ENCODE assay signal across 29 cellular contexts in genomic region chr4:10981611-10982010, GRCh38.
"Had no signal": no experiment of that assay in that cellular context is flagged by ENCODE, and none has a peak within 500 bp of the region (broad histone marks: within the 10 kb centered on the region; RNA-seq: fewer than 3 reads in every experiment).

No MANE protein-coding gene starts in this region.

- H3K36me3 Mint-ChIP-seq: memory B cell; mesothelial cell of epicardium; natural killer cell treated with Interleukin-12 subunit alpha and Interleukin-12 subunit beta and Interleukin-15 and Interleukin-18, amount 100 ng/mL, for 72 hours had no signal

- H3K4me3 ChIP-seq: esophagus squamous epithelium, lung, mucosa of descending colon, prostate gland, right atrium auricular region, smooth muscle cell, thyroid gland, upper lobe of left lung had no signal

- H3K27ac ChIP-seq: esophagus squamous epithelium, neutrophil, parathyroid adenoma, prostate gland, right atrium auricular region, thyroid gland, upper lobe of left lung had no signal

- H3K4me2 ChIP-seq: smooth muscle cell had no signal

- H3K79me2 ChIP-seq: parathyroid adenoma had no signal

- H3K9ac ChIP-seq: parathyroid adenoma had no signal

- H3K27me3 Mint-ChIP-seq: effector memory CD8-positive, alpha-beta T cell; memory B cell; naive B cell; stimulated activated naive CD8-positive, alpha-beta T cell treated with anti-CD3 and anti-CD28 coated beads, Interleukin-15, amount 100 ng/mL, for 72 hours had no signal

- FAIRE-seq: endothelial cell of umbilical vein, kidney, urothelium cell line had no signal

- H3K9me3 Mint-ChIP-seq: memory B cell; mesothelial cell of epicardium; natural killer cell treated with Interleukin-12 subunit alpha and Interleukin-12 subunit beta and Interleukin-15 and Interleukin-18, amount 100 ng/mL, for 72 hours; neural crest cell; stimulated activated naive CD8-positive, alpha-beta T cell treated with anti-CD3 and anti-CD28 coated beads, Interleukin-15, amount 100 ng/mL, for 72 hours had no signal

- H3K36me3 ChIP-seq: esophagus squamous epithelium, neutrophil, prostate gland, right atrium auricular region, thyroid gland, upper lobe of left lung had no signal

- H3K27ac Mint-ChIP-seq: effector memory CD8-positive, alpha-beta T cell; memory B cell; mesothelial cell of epicardium; natural killer cell treated with Interleukin-12 subunit alpha and Interleukin-12 subunit beta and Interleukin-15 and Interleukin-18, amount 100 ng/mL, for 72 hours; stimulated activated naive CD8-positive, alpha-beta T cell treated with anti-CD3 and anti-CD28 coated beads, Interleukin-15, amount 100 ng/mL, for 72 hours had no signal

- H3K9me3 ChIP-seq: esophagus squamous epithelium, mucosa of descending colon, neutrophil, prostate gland, right atrium auricular region, thyroid gland, upper lobe of left lung had no signal

- H3K4me3 Mint-ChIP-seq: effector memory CD8-positive, alpha-beta T cell; mesothelial cell of epicardium; natural killer cell treated with Interleukin-12 subunit alpha and Interleukin-12 subunit beta and Interleukin-15 and Interleukin-18, amount 100 ng/mL, for 72 hours; neural crest cell; stimulated activated naive CD8-positive, alpha-beta T cell treated with anti-CD3 and anti-CD28 coated beads, Interleukin-15, amount 100 ng/mL, for 72 hours had no signal

- H3K4me1 ChIP-seq: parathyroid adenoma, prostate gland, right atrium auricular region, thyroid gland, upper lobe of left lung had no signal

- DNase-seq: cerebellar nuclear complex; cortex of kidney; effector memory CD8-positive, alpha-beta T cell; erythroblast; esophagus squamous epithelium; foreskin melanocyte; kidney; mucosa of descending colon; naive B cell; stimulated activated CD4-positive, alpha-beta T cell treated with anti-CD3 and anti-CD28 coated beads, Interleukin-12 subunit alpha, Interleukin-12 subunit beta, amount 100 ng/mL, for 4 hours; stimulated activated CD4-positive, alpha-beta T cell treated with anti-CD3 and anti-CD28 coated beads, Interleukin-1b, Interleukin-23, amount 100 ng/mL, for 48 hours; stimulated activated CD4-positive, alpha-beta T cell treated with anti-CD3 and anti-CD28 coated beads, Interleukin-4, amount 100 ng/mL, for 1 hour; stimulated activated CD8-positive, alpha-beta memory T cell treated with anti-CD3 and anti-CD28 coated beads, Interleukin-4, amount 100 ng/mL, for 48 hours; stimulated activated naive CD4-positive, alpha-beta T cell; stimulated activated naive CD8-positive, alpha-beta T cell treated with anti-CD3 and anti-CD28 coated beads, Interleukin-15, amount 100 ng/mL, for 72 hours; thyroid gland; upper lobe of left lung had no signal

- H2AFZ ChIP-seq: parathyroid adenoma had no signal

- H3K27me3 ChIP-seq: esophagus squamous epithelium, neutrophil, right atrium auricular region, thyroid gland, upper lobe of left lung had no signal
